ENCODE assay signal across 17 cellular contexts in the genomic region with DNA sequence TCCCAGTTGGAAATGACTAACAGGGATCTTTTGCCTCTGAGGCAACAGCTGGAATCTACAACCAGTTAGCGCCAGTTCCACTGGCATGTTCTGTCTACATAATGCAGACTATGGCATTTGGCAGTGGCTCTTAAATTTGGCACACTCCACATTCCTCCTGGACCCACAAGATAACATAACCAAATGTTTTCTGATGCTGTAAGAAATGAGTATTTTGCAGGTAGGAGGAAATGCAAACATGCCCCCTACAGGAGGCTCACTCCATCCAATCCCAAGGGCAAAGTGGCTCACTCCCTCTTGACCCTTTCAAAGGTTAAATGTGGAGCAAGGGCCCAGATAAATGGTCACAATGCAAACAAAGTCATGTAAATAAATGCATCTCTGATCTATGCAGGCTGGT.
A peak's percentile ranks its signal among the peaks of the same experiment; 100 is the strongest.
DNase-seq lines count a peak whose midpoint lies in the region; ATAC-seq, FAIRE-seq and TF ChIP-seq lines count a peak whose summit lies in the region.
"Had no signal": no experiment of that assay in that cellular context is flagged by ENCODE, and none has a peak within 500 bp of the region (broad histone marks: within the 10 kb centered on the region; RNA-seq: fewer than 3 reads in every experiment).

No MANE protein-coding gene starts in this region.

- TF ChIP-seq CTCF in body of pancreas (IDR thresholded peaks at IDR 0.05) = peak in 4 of 7 experiments; percentile 26 to 33 (median 30)
- peak; percentile 62 for TF ChIP-seq CTCF in HepG2 (CRISPR knock-in tag; IDR thresholded peaks at IDR 0.05)

- H3K9me3 ChIP-seq in body of pancreas (no peaks in the 10 kb centered on the region), HepG2 (ENCODE audit: low read length) (no peaks in the 10 kb centered on the region)

- peak; percentile 60 for ATAC-seq in body of pancreas
- ATAC-seq in HepG2 = peak; percentile 67
- ATAC-seq in GM19023 (IDR thresholded peaks at IDR 0.05; ENCODE audit: unreplicated experiment) = no peak
- ATAC-seq in GM21447 (IDR thresholded peaks at IDR 0.05; ENCODE audit: unreplicated experiment) = no peak
- no peak for ATAC-seq in GM18873 (IDR thresholded peaks at IDR 0.05; ENCODE audit: low FRiP score, unreplicated experiment)
- ATAC-seq: PC-3 had no signal

- DNase-seq in DMS53 treated with DMSO at 0.1 percent for 48 hours (lab: John Stamatoyannopoulos, UW; ENCODE audit: unreplicated experiment) (peak; percentile 7), H4 (ENCODE audit: low spot score) (peak; percentile 6), body of pancreas (peak; percentile 14 to 56 (median 40)), HepG2 (ENCODE audit: low spot score) (peak; percentile 65), GM19239 (ENCODE audit: insufficient read length, low spot score) (no peak)
- DNase-seq: ACHN; Calu3; CD4-positive, alpha-beta T cell; IMR-90; MV-4-11; NCI-H1436; NCI-H2081; NCI-H524; PC-3 had no signal

- H3K36me3 ChIP-seq in body of pancreas (replicated peaks in 1 of 2; ENCODE audit: insufficient read depth in 1 of 2, low read depth in 2 of 2) (no peaks in the 10 kb centered on the region), HepG2 (replicated peaks in 1 of 2; ENCODE audit: control insufficient read depth in 1 of 2, insufficient read depth in 2 of 2, low read length in 2 of 2) (no peaks in the 10 kb centered on the region)

- H3K4me3 ChIP-seq in body of pancreas = no peak overlapping the region
- H3K4me3 ChIP-seq in HepG2 (replicated peaks in 1 of 3; ENCODE audit: insufficient read depth in 1 of 3, low read depth in 2 of 3, low read length in 3 of 3) = no peak overlapping the region

- POLR2A ChIA-PET in HepG2 (lab: Yijun Ruan, JAX) = interaction anchor here (0.6 to 1.7 kb wide), 2 partner anchors 129 to 144 kb away, joined by 3 to 6 read pairs; partner anchors contain the start of gene PROX1

- TF ChIP-seq POLR2A in body of pancreas (IDR thresholded peaks at IDR 0.05) (no peak), HepG2 (IDR thresholded peaks at IDR 0.05; ENCODE audit: insufficient read depth in 1 of 2, low read depth in 2 of 2, low read length in 2 of 2) (no peak)

- intact Hi-C loops in body of pancreas (cut with DNase I) (no loop called here), HepG2 (cut with micrococcal nuclease; ENCODE audit: unreplicated experiment) (no loop called here)

- no peak for TF ChIP-seq RAD21 in HepG2 (CRISPR knock-in tag; IDR thresholded peaks at IDR 0.05)

- no peak overlapping the region for H2AFZ ChIP-seq in HepG2 (ENCODE audit: low read length)

- H3K9ac ChIP-seq in HepG2 (ENCODE audit: insufficient read depth, low read depth, low read length) = no peak overlapping the region

- no peaks in the 10 kb centered on the region for H3K79me2 ChIP-seq in HepG2 (ENCODE audit: insufficient read depth, low read length)

- peak in 1 of 2 experiments; percentile 28; a peak in 1 of 4 replicates for TF ChIP-seq EP300 in HepG2 (IDR thresholded peaks at IDR 0.05; ENCODE audit: low read depth in 2 of 2, low read length in 2 of 2)
- no peak for TF ChIP-seq EP300 in HepG2 (CRISPR knock-in tag; IDR thresholded peaks at IDR 0.05; ENCODE audit: borderline replicate concordance)

- CTCF ChIA-PET in HepG2 (lab: Yijun Ruan, JAX; ENCODE audit: low intra/inter-chr PET ratio, low total read pairs) = no interaction called here

- in situ Hi-C loops in HepG2 (cut with HindIII; ENCODE audit: extremely low pct_ligation_motif_present, low pct_unique_long_range_greater_than_20kb) = no loop called here

- H3K4me2 ChIP-seq in HepG2 (ENCODE audit: low read depth, low read length) = no peak overlapping the region

- no peaks in the 10 kb centered on the region for H4K20me1 ChIP-seq in HepG2 (ENCODE audit: insufficient read depth, low read length)

- H3K27me3 ChIP-seq in body of pancreas = no peaks in the 10 kb centered on the region
- H3K27me3 ChIP-seq in HepG2 (ENCODE audit: control insufficient read depth in 1 of 2, insufficient read depth in 2 of 2, low read length in 2 of 2) = no peaks in the 10 kb centered on the region

- peaks cover 13% of the 10 kb centered on the region for H3K4me1 ChIP-seq in body of pancreas
- peaks cover 13% of the 10 kb centered on the region for H3K4me1 ChIP-seq in HepG2 (ENCODE audit: insufficient read depth, low read length)

- FAIRE-seq in HepG2 (lab: Jason Lieb, UNC) = peak; percentile 86
- no peak for FAIRE-seq in GM19239 (lab: Jason Lieb, UNC)

- H3K27ac ChIP-seq in body of pancreas (no peak overlapping the region), HepG2 (ENCODE audit: extremely low read length, insufficient read depth, low read length) (no peak overlapping the region)

- no TSS peak for BruUV-seq in HepG2 (replicated peaks; lab: Mats Ljungman, UMichigan)

- WGBS in body of pancreas, 2 donors = 21 to 46% methylated on average over 1 of the region's 1 CpG
- WGBS in HepG2 (ENCODE audit: low lambda C conversion rate) = 83% methylated on average over 1 of the region's 1 CpG

TF ChIP-seq in HepG2, 621 proteins besides CTCF, POLR2A, EP300 and RAD21 (continues in another document):
- TF ChIP-seq YEATS4 (CRISPR knock-in tag; IDR thresholded peaks at IDR 0.05; ENCODE audit: borderline replicate concordance) (no peak), STAG1 (CRISPR knock-in tag; IDR thresholded peaks at IDR 0.05) (peak; percentile 72), NR2F6 (IDR thresholded peaks at IDR 0.05) (peak; percentile 54), NR2F6 (CRISPR knock-in tag; IDR thresholded peaks at IDR 0.05) (peak; percentile 73), ZBTB33 (CRISPR knock-in tag; IDR thresholded peaks at IDR 0.05) (peak; percentile 18; the same call in 1 of the 2 replicates), ZNF468 (CRISPR knock-in tag; IDR thresholded peaks at IDR 0.05) (no peak), FOXA3 (CRISPR knock-in tag; IDR thresholded peaks at IDR 0.05) (peak; percentile 40), NR2F1 (CRISPR knock-in tag; IDR thresholded peaks at IDR 0.05) (peak in 1 of 2 experiments; percentile 34; a peak in 1 of 4 replicates), SOX6 (IDR thresholded peaks at IDR 0.05) (no peak), SOX6 (CRISPR knock-in tag; IDR thresholded peaks at IDR 0.05) (0 out of 2 replicates have a peak, but pooled peaks have one; percentile 10), NR2C2 (CRISPR knock-in tag; IDR thresholded peaks at IDR 0.05; ENCODE audit: borderline replicate concordance) (peak; percentile 62; the same call in 1 of the 2 replicates), HNF4A (CRISPR knock-in tag; IDR thresholded peaks at IDR 0.05) (peak; percentile 22; the same call in 1 of the 2 replicates), CHD4 (IDR thresholded peaks at IDR 0.05; ENCODE audit: borderline replicate concordance, low read length) (0 out of 2 replicates have a peak, but pooled peaks have one; percentile 46), FOXA1 (IDR thresholded peaks at IDR 0.05) (no peak), FOXA1 (CRISPR knock-in tag; IDR thresholded peaks at IDR 0.05) (peak; percentile 41; the same call in 1 of the 2 replicates), RARA (CRISPR knock-in tag; IDR thresholded peaks at IDR 0.05) (0 out of 2 replicates have a peak, but pooled peaks have one; percentile 32), ESRRA (CRISPR knock-in tag; IDR thresholded peaks at IDR 0.05; ENCODE audit: low read depth) (0 out of 2 replicates have a peak, but pooled peaks have one; percentile 13)

Comparison
In these comparisons a context has a peak if more than half of its experiments do, and no peak if none do; other contexts are left out.
1. ATAC-seq: peak in body of pancreas (single experiment) and HepG2 (single experiment); none in GM19023 (single experiment), GM21447 (single experiment) and GM18873 (single experiment).